31 cellular contexts compared by ENCODE assay signal in genomic region chr3:115899050-115899449, GRCh38.
"Had no signal": no experiment of that assay in that cellular context is flagged by ENCODE, and none has a peak within 500 bp of the region (broad histone marks: within the 10 kb centered on the region; RNA-seq: fewer than 3 reads in every experiment).

No MANE protein-coding gene starts in this region.

- H3K36me3 ChIP-seq: esophagus muscularis mucosa, heart left ventricle, left ventricle myocardium inferior, neutrophil, ovary, prostate gland, transverse colon, WERI-Rb-1 had no signal

- H3K4me3 ChIP-seq: esophagus muscularis mucosa, heart left ventricle, left ventricle myocardium inferior, lung, mucosa of descending colon, ovary, prostate gland, skin epidermis, transverse colon had no signal

- H3K27me3 ChIP-seq: esophagus muscularis mucosa, heart left ventricle, neutrophil, ovary, transverse colon had no signal

- H3K4me1 ChIP-seq: esophagus muscularis mucosa, foreskin keratinocyte, heart left ventricle, left ventricle myocardium inferior, prostate gland, transverse colon had no signal

- H3K27me3 Mint-ChIP-seq: activated naive CD8-positive, alpha-beta T cell treated with anti-CD3 and anti-CD28 coated beads, Interleukin-2, amount 50 U/mL, for 24 hours had no signal

- H3K9me3 ChIP-seq: esophagus muscularis mucosa, heart left ventricle, left ventricle myocardium inferior, mucosa of descending colon, neutrophil, ovary, prostate gland, transverse colon had no signal

- H3K27ac Mint-ChIP-seq: activated CD4-positive, alpha-beta memory T cell treated with anti-CD3 and anti-CD28 coated beads, Interleukin-2, amount 10 ng/mL, durations not matched to agents 7 days and 5 days; activated CD4-positive, alpha-beta T cell treated with anti-CD3 and anti-CD28 coated beads, Interleukin-2, amount 10 ng/mL, durations not matched to agents 7 days and 5 days; activated naive CD4-positive, alpha-beta T cell treated with anti-CD3 and anti-CD28 coated beads, Interleukin-2, amount 50 U/mL, for 24 hours; activated naive CD8-positive, alpha-beta T cell treated with anti-CD3 and anti-CD28 coated beads, Interleukin-2, amount 50 U/mL, for 24 hours; activated T-cell treated with anti-CD3 and anti-CD28 coated beads, Interleukin-2, amount 50 U/mL, for 24 hours; natural killer cell treated with Interleukin-12 subunit alpha and Interleukin-12 subunit beta and Interleukin-15 and Interleukin-18, amount 100 ng/mL, for 72 hours; stimulated activated naive B cell treated with anti-CD40 and anti-IgM and Interleukin-4, amounts not matched to agents 10 μg/mL and 1 μg/mL and 100 μg/mL, for 72 hours; T-helper 17 cell had no signal

- H3K36me3 Mint-ChIP-seq: activated naive CD4-positive, alpha-beta T cell treated with anti-CD3 and anti-CD28 coated beads, Interleukin-2, amount 50 U/mL, for 24 hours; natural killer cell treated with Interleukin-12 subunit alpha and Interleukin-12 subunit beta and Interleukin-15 and Interleukin-18, amount 100 ng/mL, for 72 hours; stimulated activated naive B cell treated with anti-CD40 and anti-IgM and Interleukin-4, amounts not matched to agents 10 μg/mL and 1 μg/mL and 100 μg/mL, for 72 hours had no signal

- H3K4me1 Mint-ChIP-seq: activated CD4-positive, alpha-beta memory T cell treated with anti-CD3 and anti-CD28 coated beads, Interleukin-2, amount 10 ng/mL, durations not matched to agents 7 days and 5 days; activated CD4-positive, alpha-beta T cell treated with anti-CD3 and anti-CD28 coated beads, Interleukin-2, amount 10 ng/mL, durations not matched to agents 7 days and 5 days; activated naive CD4-positive, alpha-beta T cell treated with anti-CD3 and anti-CD28 coated beads, Interleukin-2, amount 50 U/mL, for 24 hours; activated naive CD8-positive, alpha-beta T cell treated with anti-CD3 and anti-CD28 coated beads, Interleukin-2, amount 50 U/mL, for 24 hours; stimulated activated naive B cell treated with anti-CD40 and anti-IgM and Interleukin-4, amounts not matched to agents 10 μg/mL and 1 μg/mL and 100 μg/mL, for 72 hours; T-helper 17 cell had no signal

- DNase-seq: activated CD4-positive, alpha-beta memory T cell treated with anti-CD3 and anti-CD28 coated beads, Interleukin-2, amount 10 ng/mL, durations not matched to agents 7 days and 5 days; activated CD4-positive, alpha-beta T cell treated with anti-CD3 and anti-CD28 coated beads for 1 hour; activated CD4-positive, alpha-beta T cell treated with anti-CD3 and anti-CD28 coated beads, Interleukin-2, amount 10 ng/mL, durations not matched to agents 7 days and 5 days; activated CD8-positive, alpha-beta memory T cell treated with anti-CD3 and anti-CD28 coated beads, Interleukin-2, amount 50 U/mL, for 48 hours; activated gamma-delta T cell treated with Interleukin-2 at 50 U/mL for 16 hours; activated naive CD8-positive, alpha-beta T cell treated with anti-CD3 and anti-CD28 coated beads, Interleukin-2, amount 50 U/mL, for 24 hours; activated T-cell treated with anti-CD3 and anti-CD28 coated beads, Interleukin-2, amount 50 U/mL, for 24 hours; amygdala; caudate nucleus; effector CD4-positive, alpha-beta T cell; foreskin keratinocyte; heart left ventricle; hypothalamus; left ventricle myocardium inferior; mesendoderm; mucosa of descending colon; ovary; retina; stimulated activated CD4-positive, alpha-beta T cell treated with anti-CD3 and anti-CD28 coated beads, Interleukin-2, amount 100 ng/mL, for 24 hours; stimulated activated naive B cell treated with anti-CD40 and anti-IgM and Interleukin-4, amounts not matched to agents 10 μg/mL and 1 μg/mL and 100 μg/mL, for 72 hours; T-helper 17 cell; T1000; transverse colon; WERI-Rb-1 had no signal

- H3K4me3 Mint-ChIP-seq: activated CD4-positive, alpha-beta memory T cell treated with anti-CD3 and anti-CD28 coated beads, Interleukin-2, amount 10 ng/mL, durations not matched to agents 7 days and 5 days; activated CD4-positive, alpha-beta T cell treated with anti-CD3 and anti-CD28 coated beads, Interleukin-2, amount 10 ng/mL, durations not matched to agents 7 days and 5 days; activated naive CD4-positive, alpha-beta T cell treated with anti-CD3 and anti-CD28 coated beads, Interleukin-2, amount 50 U/mL, for 24 hours; activated naive CD8-positive, alpha-beta T cell treated with anti-CD3 and anti-CD28 coated beads, Interleukin-2, amount 50 U/mL, for 24 hours; activated T-cell treated with anti-CD3 and anti-CD28 coated beads, Interleukin-2, amount 50 U/mL, for 24 hours; natural killer cell treated with Interleukin-12 subunit alpha and Interleukin-12 subunit beta and Interleukin-15 and Interleukin-18, amount 100 ng/mL, for 72 hours; stimulated activated naive B cell treated with anti-CD40 and anti-IgM and Interleukin-4, amounts not matched to agents 10 μg/mL and 1 μg/mL and 100 μg/mL, for 72 hours; T-helper 17 cell had no signal

- H3K9me3 Mint-ChIP-seq: activated CD4-positive, alpha-beta memory T cell treated with anti-CD3 and anti-CD28 coated beads, Interleukin-2, amount 10 ng/mL, durations not matched to agents 7 days and 5 days; activated CD4-positive, alpha-beta T cell treated with anti-CD3 and anti-CD28 coated beads, Interleukin-2, amount 10 ng/mL, durations not matched to agents 7 days and 5 days; activated naive CD4-positive, alpha-beta T cell treated with anti-CD3 and anti-CD28 coated beads, Interleukin-2, amount 50 U/mL, for 24 hours; activated naive CD8-positive, alpha-beta T cell treated with anti-CD3 and anti-CD28 coated beads, Interleukin-2, amount 50 U/mL, for 24 hours; activated T-cell treated with anti-CD3 and anti-CD28 coated beads, Interleukin-2, amount 50 U/mL, for 24 hours had no signal

- H3K27ac ChIP-seq: esophagus muscularis mucosa, foreskin keratinocyte, heart left ventricle, left ventricle myocardium inferior, neutrophil, ovary, prostate gland, skin epidermis, transverse colon, WERI-Rb-1 had no signal
